In genomic region chr5:10265245-10266109, GRCh38 we compare ENCODE assay signal across 1 cellular context.
TF ChIP-seq lines count a peak whose summit lies in the region.

No MANE protein-coding gene starts in this region.

TF ChIP-seq in HepG2, 621 proteins besides CTCF, POLR2A, EP300 and RAD21:
- TF ChIP-seq DR1 (CRISPR knock-in tag; IDR thresholded peaks at IDR 0.05): no peak
- TF ChIP-seq U2AF2 (IDR thresholded peaks at IDR 0.05; ENCODE audit: low read depth, low read length): no peak
- TF ChIP-seq POLR2G (IDR thresholded peaks at IDR 0.05; ENCODE audit: low read depth, low read length): peak; percentile 40; the same call in 1 of the 2 replicates
- peak; percentile 68 for TF ChIP-seq AGO2 (optimal IDR thresholded peaks at IDR 0.05; ENCODE audit: low read depth, low read length)
- TF ChIP-seq MTA1 (CRISPR knock-in tag; IDR thresholded peaks at IDR 0.05; ENCODE audit: borderline replicate concordance): no peak
- peak; percentile 74 for TF ChIP-seq RBM22 (optimal IDR thresholded peaks at IDR 0.05; ENCODE audit: low read length)
- TF ChIP-seq POLR2AphosphoS2 (IDR thresholded peaks at IDR 0.05; ENCODE audit: low read depth, low read length): peak; percentile 66; the same call in 1 of the 2 replicates
- no peak for TF ChIP-seq SKIL (CRISPR knock-in tag; IDR thresholded peaks at IDR 0.05; ENCODE audit: borderline replicate concordance)
- TF ChIP-seq PAF1 (CRISPR knock-in tag; IDR thresholded peaks at IDR 0.05): peak; percentile 53; the same call in 1 of the 2 replicates
- TF ChIP-seq POLR2AphosphoS5 (IDR thresholded peaks at IDR 0.05; ENCODE audit: low read depth, low read length): peak; percentile 43
TF ChIP-seq in HepG2: peak in this region for 6.
